17 cellular contexts compared by ENCODE assay signal in the genomic region with DNA sequence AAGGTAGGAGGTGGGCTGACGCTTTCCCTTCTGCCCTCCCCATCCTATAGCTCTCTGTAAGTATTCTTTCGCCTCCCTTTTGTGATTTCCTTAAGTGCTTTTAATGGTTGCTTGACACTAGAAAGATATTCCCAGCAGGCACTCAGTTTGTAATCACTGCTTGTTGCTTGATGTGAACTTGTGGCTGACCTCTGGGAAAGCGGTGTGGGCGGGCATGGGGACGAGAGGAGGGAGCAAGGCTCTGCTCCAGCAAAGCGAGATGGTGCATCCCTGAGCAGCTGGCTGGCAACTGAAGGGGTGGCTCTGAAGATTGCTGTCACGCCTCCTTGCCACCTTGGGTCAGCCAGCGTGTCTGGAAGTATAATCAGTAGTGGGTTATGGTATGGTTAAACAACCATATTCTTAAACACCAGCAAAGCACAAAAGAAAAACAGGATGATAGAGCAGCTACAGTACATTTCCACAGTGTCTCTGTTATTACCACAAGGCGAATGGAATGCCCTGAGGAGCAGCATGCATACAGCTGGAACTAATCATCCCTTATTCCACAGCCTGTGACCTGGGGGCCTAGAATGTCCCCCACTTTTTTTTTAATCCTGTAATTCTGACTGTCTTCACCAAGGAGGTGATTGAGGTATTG.
A peak's percentile ranks its signal among the peaks of the same experiment; 100 is the strongest.
DNase-seq lines count a peak whose midpoint lies in the region; ATAC-seq and TF ChIP-seq lines count a peak whose summit lies in the region.
"Had no signal": no experiment of that assay in that cellular context is flagged by ENCODE, and none has a peak within 500 bp of the region (broad histone marks: within the 10 kb centered on the region; RNA-seq: fewer than 3 reads in every experiment).

No MANE protein-coding gene starts in this region.

- intact Hi-C loops in posterior vena cava (cut with DNase I) = no loop called here

- H3K27me3 Mint-ChIP-seq in HFFc6 (ENCODE audit: insufficient read depth) (no peaks in the 10 kb centered on the region), memory B cell (no peaks in the 10 kb centered on the region)
- H3K27me3 Mint-ChIP-seq: IgD-negative memory B cell had no signal

- H3K27ac Mint-ChIP-seq in HFFc6 (peak overlapping the region; percentile 80), memory B cell (peak overlapping the region; percentile 1)
- H3K27ac Mint-ChIP-seq: activated T-helper 1 cell treated with anti-CD3 and anti-CD28 coated beads, Interleukin-12 subunit alpha, Interleukin-12 subunit beta, Interleukin-2, Interleukin-4 antibody, amounts not matched to agents 30 ng/mL and 10 ng/mL and 1 ng/mL, durations not matched to agents 14 hours and 24 hours and 36 hours; IgD-negative memory B cell; stimulated activated effector memory CD8-positive, alpha-beta T cell treated with anti-CD3 and anti-CD28 coated beads, Interleukin-12 subunit alpha, Interleukin-12 subunit beta, amount 100 ng/mL, for 72 hours had no signal

- DNase-seq in AG08396 (ENCODE audit: low spot score) (peak; percentile 24), HFFc6 (peak; percentile 59), cardiac fibroblast (ENCODE audit: low read depth in 2 of 2) (peak; percentile 14 to 19), memory B cell (ENCODE audit: low spot score in 2 of 2) (no peak), ureter (ENCODE audit: low spot score) (no peak), posterior vena cava (ENCODE audit: low spot score) (no peak)
- DNase-seq in stimulated activated CD4-positive, alpha-beta T cell treated with anti-CD3 and anti-CD28 coated beads, Interleukin-4, amount 100 ng/mL, for 24 hours = no peak
- DNase-seq: NCI-H1436 treated with DMSO at 0.1 percent for 48 hours; NCI-H526 treated with DMSO at 0.1 percent for 48 hours; stimulated activated CD4-positive, alpha-beta T cell treated with anti-CD3 and anti-CD28 coated beads, Interleukin-4, amount 100 ng/mL, for 1 hour; T-helper 9 cell; trophoblast cell had no signal

- H3K9me3 Mint-ChIP-seq in HFFc6 (no peaks in the 10 kb centered on the region), memory B cell (no peaks in the 10 kb centered on the region)
- H3K9me3 Mint-ChIP-seq: activated T-helper 1 cell treated with anti-CD3 and anti-CD28 coated beads, Interleukin-12 subunit alpha, Interleukin-12 subunit beta, Interleukin-2, Interleukin-4 antibody, amounts not matched to agents 30 ng/mL and 10 ng/mL and 1 ng/mL, durations not matched to agents 14 hours and 24 hours and 36 hours; IgD-negative memory B cell; stimulated activated effector memory CD8-positive, alpha-beta T cell treated with anti-CD3 and anti-CD28 coated beads, Interleukin-12 subunit alpha, Interleukin-12 subunit beta, amount 100 ng/mL, for 72 hours had no signal

- H3K4me1 Mint-ChIP-seq in HFFc6 (ENCODE audit: low read depth) (peaks cover 62% of the 10 kb centered on the region), memory B cell (peaks cover 24% of the 10 kb centered on the region)

- no peak for TF ChIP-seq CTCF in HFFc6 (IDR thresholded peaks at IDR 0.05)
- TF ChIP-seq CTCF in cardiac fibroblast (IDR thresholded peaks at IDR 0.05; ENCODE audit: low read depth, low read length) = no peak

- peak overlapping the region; percentile 67 for H3K4me3 Mint-ChIP-seq in HFFc6
- no peak overlapping the region for H3K4me3 Mint-ChIP-seq in memory B cell
- H3K4me3 Mint-ChIP-seq: activated T-helper 1 cell treated with anti-CD3 and anti-CD28 coated beads, Interleukin-12 subunit alpha, Interleukin-12 subunit beta, Interleukin-2, Interleukin-4 antibody, amounts not matched to agents 30 ng/mL and 10 ng/mL and 1 ng/mL, durations not matched to agents 14 hours and 24 hours and 36 hours; IgD-negative memory B cell; stimulated activated effector memory CD8-positive, alpha-beta T cell treated with anti-CD3 and anti-CD28 coated beads, Interleukin-12 subunit alpha, Interleukin-12 subunit beta, amount 100 ng/mL, for 72 hours had no signal

- ATAC-seq in memory B cell (ENCODE audit: low read depth) (no peak), HG02588 (IDR thresholded peaks at IDR 0.05; ENCODE audit: unreplicated experiment) (no peak)
- ATAC-seq: gastroesophageal sphincter; stimulated activated effector memory CD8-positive, alpha-beta T cell treated with anti-CD3 and anti-CD28 coated beads, Interleukin-12 subunit alpha, Interleukin-12 subunit beta, amount 100 ng/mL, for 72 hours had no signal

- H3K36me3 Mint-ChIP-seq in HFFc6 (ENCODE audit: low read depth) (peaks cover 8% of the 10 kb centered on the region), memory B cell (peaks cover 19% of the 10 kb centered on the region)
- H3K36me3 Mint-ChIP-seq: stimulated activated effector memory CD8-positive, alpha-beta T cell treated with anti-CD3 and anti-CD28 coated beads, Interleukin-12 subunit alpha, Interleukin-12 subunit beta, amount 100 ng/mL, for 72 hours had no signal

- H3K4me3 ChIP-seq in cardiac fibroblast (replicated peaks in 1 of 2; ENCODE audit: low read depth in 2 of 2, low read length in 2 of 2) = no peak overlapping the region
- H3K4me3 ChIP-seq: gastroesophageal sphincter had no signal

Comparison
In these comparisons a context has a peak if more than half of its experiments do, and no peak if none do; other contexts are left out.
1. DNase-seq: peak in AG08396 (single experiment), HFFc6 (single experiment) and cardiac fibroblast (2 of 2); none in memory B cell (0 of 2), stimulated activated CD4-positive, alpha-beta T cell treated with anti-CD3 and anti-CD28 coated beads, Interleukin-4, amount 100 ng/mL, for 24 hours (single experiment), ureter (single experiment) and posterior vena cava (single experiment).